28 cellular contexts compared by ENCODE assay signal in genomic region chr3:66662894-66663293, GRCh38.
"Had no signal": no experiment of that assay in that cellular context is flagged by ENCODE, and none has a peak within 500 bp of the region (broad histone marks: within the 10 kb centered on the region; RNA-seq: fewer than 3 reads in every experiment).

No MANE protein-coding gene starts in this region.

- H3K27ac Mint-ChIP-seq: activated CD4-positive, alpha-beta T cell treated with anti-CD3 and anti-CD28 coated beads, Interleukin-2, amount 10 ng/mL, durations not matched to agents 24 days and 14 days; activated CD8-positive, alpha-beta T cell treated with anti-CD3 and anti-CD28 coated beads for 36 hours; activated naive CD4-positive, alpha-beta T cell treated with anti-CD3 and anti-CD28 coated beads, Interleukin-2, amount 50 U/mL, for 24 hours; activated naive CD8-positive, alpha-beta T cell treated with anti-CD3 and anti-CD28 coated beads, Interleukin-2, amount 10 ng/mL, durations not matched to agents 7 days and 5 days; activated T-cell treated with anti-CD3 and anti-CD28 coated beads, Interleukin-2, amount 50 U/mL, for 24 hours; activated T-helper 2 cell treated with anti-CD3 and anti-CD28 coated beads, Interferon-gamma antibody, Interleukin-2, Interleukin-4, amounts not matched to agents 10 μg/mL and 5 μg/mL and 100 μg/mL, durations not matched to agents 14 hours and 24 hours and 36 hours; T-helper 1 cell treated with Interleukin-12 subunit alpha and Interleukin-12 subunit beta and Interleukin-4 antibody, amounts not matched to agents 30 μg/mL and 1 μg/mL, for 36 hours; T-helper 2 cell treated with Interferon-gamma antibody and Interleukin-4, amounts not matched to agents 5 μg/mL and 100 μg/mL, for 36 hours had no signal

- H3K9me3 ChIP-seq: ascending aorta, SJCRH30 had no signal

- H3K27me3 ChIP-seq: ascending aorta, cardiac muscle cell, SJCRH30 had no signal

- H3K27ac ChIP-seq: ascending aorta, cardiac muscle cell, KMS-11, RWPE1, SJCRH30, SK-N-MC had no signal

- H3K27me3 Mint-ChIP-seq: activated naive CD4-positive, alpha-beta T cell treated with anti-CD3 and anti-CD28 coated beads, Interleukin-2, amount 50 U/mL, for 24 hours; activated naive CD8-positive, alpha-beta T cell treated with anti-CD3 and anti-CD28 coated beads, Interleukin-2, amount 10 ng/mL, durations not matched to agents 7 days and 5 days; activated T-cell treated with anti-CD3 and anti-CD28 coated beads, Interleukin-2, amount 50 U/mL, for 24 hours had no signal

- DNase-seq: activated CD4-positive, alpha-beta T cell treated with anti-CD3 and anti-CD28 coated beads, Interleukin-2, amount 10 ng/mL, durations not matched to agents 24 days and 14 days; activated CD4-positive, alpha-beta T cell treated with anti-CD3 and anti-CD28 coated beads, Interleukin-2, amount 50 U/mL, for 4 hours; activated CD8-positive, alpha-beta T cell treated with anti-CD3 and anti-CD28 coated beads for 36 hours; activated gamma-delta T cell; activated naive CD4-positive, alpha-beta T cell treated with Interleukin-2 at 50 U/mL for 16 hours; activated naive CD8-positive, alpha-beta T cell treated with anti-CD3 and anti-CD28 coated beads, Interleukin-2, amount 10 ng/mL, durations not matched to agents 7 days and 5 days; activated T-cell treated with anti-CD3 and anti-CD28 coated beads, Interleukin-2, amount 50 U/mL, for 24 hours; amygdala; NCI-H1092 treated with DMSO at 0.1 percent for 48 hours; NCI-H1417; NCI-H187 treated with DMSO at 0.1 percent for 48 hours; NCI-H226; NCI-H446 treated with DMSO at 0.1 percent for 48 hours; NCI-H524; NCI-H774; PC-3; SJCRH30 had no signal

- H3K4me2 ChIP-seq: KMS-11 had no signal

- H3K4me1 ChIP-seq: ascending aorta, SJCRH30 had no signal

- H3K36me3 ChIP-seq: ascending aorta, cardiac muscle cell, SJCRH30 had no signal

- H3K9me3 Mint-ChIP-seq: activated CD8-positive, alpha-beta T cell treated with anti-CD3 and anti-CD28 coated beads for 36 hours; activated naive CD4-positive, alpha-beta T cell treated with anti-CD3 and anti-CD28 coated beads, Interleukin-2, amount 50 U/mL, for 24 hours; activated naive CD8-positive, alpha-beta T cell treated with anti-CD3 and anti-CD28 coated beads, Interleukin-2, amount 10 ng/mL, durations not matched to agents 7 days and 5 days; activated T-cell treated with anti-CD3 and anti-CD28 coated beads, Interleukin-2, amount 50 U/mL, for 24 hours; activated T-helper 2 cell treated with anti-CD3 and anti-CD28 coated beads, Interferon-gamma antibody, Interleukin-2, Interleukin-4, amounts not matched to agents 10 μg/mL and 5 μg/mL and 100 μg/mL, durations not matched to agents 14 hours and 24 hours and 36 hours; central memory CD8-positive, alpha-beta T cell; T-helper 1 cell treated with Interleukin-12 subunit alpha and Interleukin-12 subunit beta and Interleukin-4 antibody, amounts not matched to agents 30 μg/mL and 1 μg/mL, for 36 hours; T-helper 2 cell treated with Interferon-gamma antibody and Interleukin-4, amounts not matched to agents 5 μg/mL and 100 μg/mL, for 36 hours had no signal

- H3K4me3 ChIP-seq: ascending aorta, cardiac muscle cell, SJCRH30, SK-N-MC had no signal

- H3K9ac ChIP-seq: KMS-11 had no signal

- H3K4me1 Mint-ChIP-seq: activated CD4-positive, alpha-beta T cell treated with anti-CD3 and anti-CD28 coated beads, Interleukin-2, amount 10 ng/mL, durations not matched to agents 24 days and 14 days; activated naive CD4-positive, alpha-beta T cell treated with anti-CD3 and anti-CD28 coated beads, Interleukin-2, amount 50 U/mL, for 24 hours; activated naive CD8-positive, alpha-beta T cell treated with anti-CD3 and anti-CD28 coated beads, Interleukin-2, amount 10 ng/mL, durations not matched to agents 7 days and 5 days; central memory CD8-positive, alpha-beta T cell had no signal

- ATAC-seq: activated CD8-positive, alpha-beta T cell treated with anti-CD3 and anti-CD28 coated beads for 36 hours; PC-3; Right ventricle myocardium inferior had no signal

- H3K4me3 Mint-ChIP-seq: activated CD4-positive, alpha-beta T cell treated with anti-CD3 and anti-CD28 coated beads, Interleukin-2, amount 10 ng/mL, durations not matched to agents 24 days and 14 days; activated CD8-positive, alpha-beta T cell treated with anti-CD3 and anti-CD28 coated beads for 36 hours; activated naive CD4-positive, alpha-beta T cell treated with anti-CD3 and anti-CD28 coated beads, Interleukin-2, amount 50 U/mL, for 24 hours; activated naive CD8-positive, alpha-beta T cell treated with anti-CD3 and anti-CD28 coated beads, Interleukin-2, amount 10 ng/mL, durations not matched to agents 7 days and 5 days; activated T-cell treated with anti-CD3 and anti-CD28 coated beads, Interleukin-2, amount 50 U/mL, for 24 hours; central memory CD8-positive, alpha-beta T cell; T-helper 1 cell treated with Interleukin-12 subunit alpha and Interleukin-12 subunit beta and Interleukin-4 antibody, amounts not matched to agents 30 μg/mL and 1 μg/mL, for 36 hours; T-helper 2 cell treated with Interferon-gamma antibody and Interleukin-4, amounts not matched to agents 5 μg/mL and 100 μg/mL, for 36 hours had no signal

- H3K36me3 Mint-ChIP-seq: activated naive CD4-positive, alpha-beta T cell treated with anti-CD3 and anti-CD28 coated beads, Interleukin-2, amount 50 U/mL, for 24 hours; activated naive CD8-positive, alpha-beta T cell treated with anti-CD3 and anti-CD28 coated beads, Interleukin-2, amount 10 ng/mL, durations not matched to agents 7 days and 5 days had no signal
